ENCODE assay signal across 8 cellular contexts in the genomic region with DNA sequence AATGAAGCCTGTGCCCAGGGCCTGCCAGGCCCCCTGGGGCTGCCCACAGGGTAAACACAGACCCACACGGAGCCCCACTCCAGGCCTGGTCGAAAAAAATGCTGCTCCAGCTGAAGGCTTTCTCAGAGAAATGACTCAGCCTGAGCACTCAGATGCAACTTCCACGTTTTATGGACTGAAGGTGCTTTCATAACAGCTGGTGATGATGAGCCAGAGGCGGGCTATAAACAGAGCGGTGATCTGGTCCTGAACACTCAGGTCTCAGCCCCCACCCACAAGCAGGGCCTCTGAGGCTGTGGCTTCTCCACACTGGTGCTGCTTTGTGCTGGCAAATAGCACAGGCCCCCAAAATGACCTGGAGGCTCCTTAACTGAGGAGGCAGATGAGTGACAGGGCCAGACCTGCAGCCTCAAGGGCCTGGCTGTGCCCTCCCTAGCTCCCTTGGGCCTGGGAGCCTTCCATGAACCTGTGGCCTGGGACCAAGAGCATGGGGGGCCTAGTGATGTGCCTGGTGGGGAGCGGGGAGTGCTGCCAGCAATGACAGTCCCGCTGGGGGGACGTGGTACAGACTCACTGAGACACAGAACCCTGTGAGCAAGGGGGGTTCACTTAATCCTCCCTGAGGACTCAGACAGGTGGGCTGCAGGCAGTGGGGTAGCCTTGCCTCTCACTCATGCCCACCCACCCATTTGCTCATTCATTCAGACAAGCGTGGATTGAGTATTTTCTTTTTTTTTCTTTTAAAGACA. TPM values are rescaled to one million over a fixed set of nuclear protein-coding genes. Genes with fewer than 3 reads are reported as not detected.
A peak's percentile ranks its signal among the peaks of the same experiment; 100 is the strongest.
DNase-seq lines count a peak whose midpoint lies in the region; ATAC-seq and TF ChIP-seq lines count a peak whose summit lies in the region.

No MANE protein-coding gene starts in this region.

- no peaks in the 10 kb centered on the region for H3K36me3 Mint-ChIP-seq in natural killer cell treated with Interleukin-12 subunit alpha and Interleukin-12 subunit beta and Interleukin-15 and Interleukin-18, amount 100 ng/mL, for 72 hours

- TF ChIP-seq CTCF in GM12865 (IDR thresholded peaks at IDR 0.05; ENCODE audit: insufficient read depth, low read depth, low read length, missing control alignments), result no peak

- no peaks in the 10 kb centered on the region for H3K27me3 Mint-ChIP-seq in natural killer cell treated with Interleukin-12 subunit alpha and Interleukin-12 subunit beta and Interleukin-15 and Interleukin-18, amount 100 ng/mL, for 72 hours

- peak; percentile 84 for DNase-seq in A172 (ENCODE audit: low spot score)
- peak; percentile 70 for DNase-seq in GM12865 (ENCODE audit: low read depth)
- DNase-seq in NCI-H226, result peak; percentile 90
- DNase-seq in amniotic stem cell (lab: John Stamatoyannopoulos, UW), result peak; percentile 41
- peak; percentile 80 for DNase-seq in natural killer cell treated with Interleukin-12 subunit alpha and Interleukin-12 subunit beta and Interleukin-15 and Interleukin-18, amount 100 ng/mL, for 72 hours (ENCODE audit: low spot score)
- no peak for DNase-seq in NCI-H1694 treated with DMSO at 0.1 percent for 48 hours (lab: John Stamatoyannopoulos, UW)

- peak overlapping the region; percentile 63 for H3K4me3 Mint-ChIP-seq in natural killer cell treated with Interleukin-12 subunit alpha and Interleukin-12 subunit beta and Interleukin-15 and Interleukin-18, amount 100 ng/mL, for 72 hours

- no peaks in the 10 kb centered on the region for H3K9me3 Mint-ChIP-seq in natural killer cell treated with Interleukin-12 subunit alpha and Interleukin-12 subunit beta and Interleukin-15 and Interleukin-18, amount 100 ng/mL, for 72 hours

- ATAC-seq in HG02678 (IDR thresholded peaks at IDR 0.05; ENCODE audit: unreplicated experiment), result peak; percentile 86
- ATAC-seq in natural killer cell treated with Interleukin-12 subunit alpha and Interleukin-12 subunit beta and Interleukin-15 and Interleukin-18, amount 100 ng/mL, for 72 hours, result peak; percentile 91 to 96
- ATAC-seq in GM19324 (IDR thresholded peaks at IDR 0.05; ENCODE audit: low FRiP score, unreplicated experiment), result no peak

- no peak overlapping the region for H3K4me3 ChIP-seq in GM12865 (ENCODE audit: low read depth, low read length)

- peak overlapping the region; percentile 91 to 96 for H3K27ac Mint-ChIP-seq in natural killer cell treated with Interleukin-12 subunit alpha and Interleukin-12 subunit beta and Interleukin-15 and Interleukin-18, amount 100 ng/mL, for 72 hours

- H3K4me1 Mint-ChIP-seq in natural killer cell treated with Interleukin-12 subunit alpha and Interleukin-12 subunit beta and Interleukin-15 and Interleukin-18, amount 100 ng/mL, for 72 hours (ENCODE audit: low read depth in 2 of 2), result peaks cover 27 to 34% of the 10 kb centered on the region in 2 donors

RNA-seq across cellular contexts. Expression of gene FURIN, which starts 23.0 kb away (rescaled TPM):
- 56.1 and 60.0 TPM in 2 replicates for total RNA-seq in A172 (2014; rRNA removed; shearing (Covaris generic))
- total RNA-seq in natural killer cell treated with Interleukin-12 subunit alpha and Interleukin-12 subunit beta and Interleukin-15 and Interleukin-18, amount 100 ng/mL, for 72 hours, result 100 to 1,000 TPM; 528 to 679 TPM

RNA-seq across cellular contexts. Expression of gene FES, which starts 38.9 kb away (rescaled TPM):
- 0.12 and 0.14 TPM in 2 replicates for total RNA-seq in A172 (2014; rRNA removed; shearing (Covaris generic))
- total RNA-seq in natural killer cell treated with Interleukin-12 subunit alpha and Interleukin-12 subunit beta and Interleukin-15 and Interleukin-18, amount 100 ng/mL, for 72 hours, result 100 to 1,000 TPM; 139 to 140 TPM

RNA-seq across cellular contexts. Expression of gene MAN2A2, which starts 57.7 kb away (rescaled TPM):
- total RNA-seq in A172 (2014; rRNA removed; shearing (Covaris generic)), result 7.3 and 8.0 TPM in 2 replicates
- total RNA-seq in natural killer cell treated with Interleukin-12 subunit alpha and Interleukin-12 subunit beta and Interleukin-15 and Interleukin-18, amount 100 ng/mL, for 72 hours, result 100 to 1,000 TPM; 172 to 244 TPM

Comparison
In these comparisons a context has a peak if more than half of its experiments do, and no peak if none do; other contexts are left out.
1. RNA of gene FES, which starts 38.9 kb away (total RNA-seq): 139 to 140 TPM in natural killer cell treated with Interleukin-12 subunit alpha and Interleukin-12 subunit beta and Interleukin-15 and Interleukin-18, amount 100 ng/mL, for 72 hours; 0.12 to 0.14 TPM in A172; every median in the first group is over 100 times any median in the second.
2. RNA of gene MAN2A2, which starts 57.7 kb away (total RNA-seq): 172 to 244 TPM in natural killer cell treated with Interleukin-12 subunit alpha and Interleukin-12 subunit beta and Interleukin-15 and Interleukin-18, amount 100 ng/mL, for 72 hours; 7.3 to 8.0 TPM in A172; every median in the first group is over 10 times any median in the second.